Comparison of ENCODE assay signal across 8 cellular contexts in genomic region chr16:70684146-70685060, GRCh38. TPM values are rescaled to one million over a fixed set of nuclear protein-coding genes. Genes with fewer than 3 reads are reported as not detected.
DNase-seq lines count a peak whose midpoint lies in the region; ATAC-seq and TF ChIP-seq lines count a peak whose summit lies in the region.

No MANE protein-coding gene starts in this region.

- peak overlapping the region; percentile 34 for H3K9ac ChIP-seq in mesendoderm (ENCODE audit: low read length)

- no peaks in the 10 kb centered on the region for H3K9me3 Mint-ChIP-seq in activated CD4-positive, alpha-beta T cell treated with anti-CD3 and anti-CD28 coated beads, Interleukin-2, amount 10 ng/mL, durations not matched to agents 24 days and 14 days
- H3K9me3 Mint-ChIP-seq in type B pancreatic cell = no peaks in the 10 kb centered on the region

- H2BK120ac ChIP-seq in mesendoderm (ENCODE audit: low read depth, low read length) = no peak overlapping the region

- H3K79me2 ChIP-seq in mesendoderm (ENCODE audit: control insufficient read depth, insufficient read depth, low read length) = no peaks in the 10 kb centered on the region

- no peak overlapping the region for H2AK5ac ChIP-seq in mesendoderm (ENCODE audit: low read length)

- H2BK15ac ChIP-seq in mesendoderm (replicated peaks; ENCODE audit: low read depth) = no peak overlapping the region

- DNase-seq in activated CD4-positive, alpha-beta T cell treated with anti-CD3 and anti-CD28 coated beads, Interleukin-2, amount 10 ng/mL, durations not matched to agents 24 days and 14 days = no peak
- no peak for DNase-seq in activated CD4-positive, alpha-beta T cell treated with anti-CD3 and anti-CD28 coated beads for 1 hour
- DNase-seq in choroid plexus epithelial cell (ENCODE audit: low read depth) (no peak), mesendoderm (no peak), type B pancreatic cell (ENCODE audit: extremely low spot score, unreplicated experiment) (no peak)

- H3K4me2 ChIP-seq in mesendoderm (ENCODE audit: low read length) = peak overlapping the region; percentile 14

- intact Hi-C loops in activated CD4-positive, alpha-beta T cell treated with anti-CD3 and anti-CD28 coated beads, Interleukin-2, amount 10 ng/mL, durations not matched to agents 24 days and 14 days (cut with micrococcal nuclease) = no loop called here

- TF ChIP-seq CTCF in choroid plexus epithelial cell (conservative IDR thresholded peaks at IDR 0.05; ENCODE audit: low read depth, low read length) (no peak), type B pancreatic cell (conservative IDR thresholded peaks at IDR 0.05) (no peak)

- H3K27ac ChIP-seq in mesendoderm (ENCODE audit: low read depth, low read length) = no peak overlapping the region

- no peak overlapping the region for H2BK5ac ChIP-seq in mesendoderm (ENCODE audit: low read length)

- no peak overlapping the region for H3K4ac ChIP-seq in mesendoderm (ENCODE audit: low read depth, low read length)

- no peaks in the 10 kb centered on the region for H3K36me3 ChIP-seq in mesendoderm (ENCODE audit: control insufficient read depth, insufficient read depth, low read length)

- no peak overlapping the region for H3K27ac Mint-ChIP-seq in activated CD4-positive, alpha-beta T cell treated with anti-CD3 and anti-CD28 coated beads, Interleukin-2, amount 10 ng/mL, durations not matched to agents 24 days and 14 days
- no peak overlapping the region for H3K27ac Mint-ChIP-seq in type B pancreatic cell

- ATAC-seq in HG03439 (IDR thresholded peaks at IDR 0.05; ENCODE audit: unreplicated experiment) = no peak
- no peak for ATAC-seq in GM18520 (IDR thresholded peaks at IDR 0.05; ENCODE audit: unreplicated experiment)
- no peak for ATAC-seq in GM19452 (IDR thresholded peaks at IDR 0.05; ENCODE audit: unreplicated experiment)

- H3K4me1 Mint-ChIP-seq in activated CD4-positive, alpha-beta T cell treated with anti-CD3 and anti-CD28 coated beads, Interleukin-2, amount 10 ng/mL, durations not matched to agents 24 days and 14 days = no peaks in the 10 kb centered on the region
- H3K4me1 Mint-ChIP-seq in type B pancreatic cell (ENCODE audit: unreplicated experiment) = peaks cover 31% of the 10 kb centered on the region

- H4K5ac ChIP-seq in mesendoderm (ENCODE audit: low read length) = no peak overlapping the region

- H4K8ac ChIP-seq in mesendoderm (ENCODE audit: low read depth, low read length) = no peak overlapping the region

- H3K18ac ChIP-seq in mesendoderm (ENCODE audit: low read length) = no peak overlapping the region

- H3K4me1 ChIP-seq in mesendoderm (ENCODE audit: control insufficient read depth, low read depth, low read length) = no peaks in the 10 kb centered on the region

- no peaks in the 10 kb centered on the region for H3K36me3 Mint-ChIP-seq in activated CD4-positive, alpha-beta T cell treated with anti-CD3 and anti-CD28 coated beads, Interleukin-2, amount 10 ng/mL, durations not matched to agents 24 days and 14 days (ENCODE audit: low read depth)
- H3K36me3 Mint-ChIP-seq in type B pancreatic cell = no peaks in the 10 kb centered on the region

- peak overlapping the region; percentile 84 for H3K56ac ChIP-seq in mesendoderm (ENCODE audit: low read length)

- H3K4me3 ChIP-seq in choroid plexus epithelial cell (ENCODE audit: low read depth, low read length) (peak overlapping the region; percentile 85), mesendoderm (ENCODE audit: low read length) (no peak overlapping the region)

- H3K23ac ChIP-seq in mesendoderm (ENCODE audit: low read length) = no peak overlapping the region

- H3K27me3 Mint-ChIP-seq in activated CD4-positive, alpha-beta T cell treated with anti-CD3 and anti-CD28 coated beads, Interleukin-2, amount 10 ng/mL, durations not matched to agents 24 days and 14 days = peaks cover 25% of the 10 kb centered on the region
- H3K27me3 Mint-ChIP-seq in type B pancreatic cell = no peaks in the 10 kb centered on the region

- peaks cover 2% of the 10 kb centered on the region for H3K79me1 ChIP-seq in mesendoderm (ENCODE audit: low read length)

- peak overlapping the region; percentile 59 for H3K4me3 Mint-ChIP-seq in activated CD4-positive, alpha-beta T cell treated with anti-CD3 and anti-CD28 coated beads, Interleukin-2, amount 10 ng/mL, durations not matched to agents 24 days and 14 days
- H3K4me3 Mint-ChIP-seq in type B pancreatic cell = peak overlapping the region; percentile 87

- no CpG with 5 or more reads among the region's 14 CpGs for WGBS in mesendoderm (ENCODE audit: extremely low coverage, insufficient coverage, low lambda C conversion rate)

- no peaks in the 10 kb centered on the region for H3K27me3 ChIP-seq in mesendoderm (ENCODE audit: insufficient read depth, low read length, poor library complexity)

RNA-seq across cellular contexts. Expression of gene MTSS2, which starts 1.4 kb away (rescaled TPM):
- 2.6 and 3.7 TPM in 2 replicates for total RNA-seq in activated CD4-positive, alpha-beta T cell treated with anti-CD3 and anti-CD28 coated beads, Interleukin-2, amount 10 ng/mL, durations not matched to agents 24 days and 14 days
- 43.1 TPM for polyA plus RNA-seq in mesendoderm (2013, experiment 1 of 2)
- polyA plus RNA-seq in mesendoderm (2013, experiment 2 of 2) = 46.9 TPM
- 92.2 and 118 TPM in 2 replicates for total RNA-seq in type B pancreatic cell (ENCODE audit: low replicate concordance)

RNA-seq across cellular contexts. Expression of gene IL34, which starts 38.0 kb away (rescaled TPM):
- 0.30 TPM in 1 of 2 replicates, not detected in the other for total RNA-seq in activated CD4-positive, alpha-beta T cell treated with anti-CD3 and anti-CD28 coated beads, Interleukin-2, amount 10 ng/mL, durations not matched to agents 24 days and 14 days
- polyA plus RNA-seq in mesendoderm (2013, experiment 1 of 2) = 4.1 TPM
- 4.1 TPM for polyA plus RNA-seq in mesendoderm (2013, experiment 2 of 2)
- total RNA-seq in type B pancreatic cell (ENCODE audit: low replicate concordance) = 0.40 TPM in 1 of 2 replicates, not detected in the other

Comparison
In these comparisons a context has a peak if more than half of its experiments do, and no peak if none do; other contexts are left out.
1. RNA of gene MTSS2, which starts 1.4 kb away (total RNA-seq): 92.2 to 118 TPM in type B pancreatic cell; 2.6 to 3.7 TPM in activated CD4-positive, alpha-beta T cell treated with anti-CD3 and anti-CD28 coated beads, Interleukin-2, amount 10 ng/mL, durations not matched to agents 24 days and 14 days; every median in the first group is over 10 times any median in the second.